In the genomic region with DNA sequence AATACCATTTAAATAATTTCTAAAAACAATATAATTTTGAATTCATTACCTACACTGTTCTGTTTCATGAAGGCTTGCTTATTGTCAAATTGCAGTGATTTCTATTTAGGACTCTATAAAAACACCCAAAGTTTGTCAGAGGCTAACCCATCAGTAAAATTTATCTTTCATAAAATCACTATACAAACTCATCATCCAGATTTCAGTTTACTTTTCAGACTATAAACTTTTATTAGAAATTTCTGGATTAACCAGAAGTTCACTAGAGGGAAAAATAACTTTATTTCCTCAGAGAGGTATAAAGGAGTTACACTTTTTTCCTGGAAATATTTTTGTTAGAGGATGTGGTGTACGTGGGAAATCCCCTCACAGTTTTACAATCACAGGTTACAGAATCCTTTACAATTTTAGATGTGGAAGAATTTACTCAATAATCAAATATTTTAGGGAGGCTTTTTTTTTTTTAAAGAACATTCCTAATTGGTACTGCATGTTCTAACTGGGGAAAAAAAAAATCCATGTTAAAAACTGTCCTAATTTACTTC, we compare ENCODE assay signal across 19 cellular contexts.
DNase-seq lines count a peak whose midpoint lies in the region; ATAC-seq and TF ChIP-seq lines count a peak whose summit lies in the region.
"Had no signal": no experiment of that assay in that cellular context is flagged by ENCODE, and none has a peak within 500 bp of the region (broad histone marks: within the 10 kb centered on the region; RNA-seq: fewer than 3 reads in every experiment).

No MANE protein-coding gene starts in this region.

- H3K9me3 Mint-ChIP-seq in CD8-positive, alpha-beta T cell = no peaks in the 10 kb centered on the region
- no peaks in the 10 kb centered on the region for H3K9me3 Mint-ChIP-seq in activated naive CD8-positive, alpha-beta T cell (ENCODE audit: low read depth)
- H3K9me3 Mint-ChIP-seq in naive thymus-derived CD8-positive, alpha-beta T cell = peaks cover 0 to 2% (median 0%) of the 10 kb centered on the region in 9 donors

- no peaks in the 10 kb centered on the region for H3K36me3 ChIP-seq in CD8-positive, alpha-beta T cell (ENCODE audit: insufficient read depth, low read length)
- H3K36me3 ChIP-seq in KMS-11 (ENCODE audit: insufficient read depth) = no peaks in the 10 kb centered on the region
- H3K36me3 ChIP-seq in mucosa of descending colon (ENCODE audit: low read depth) = no peaks in the 10 kb centered on the region
- H3K36me3 ChIP-seq: ovary had no signal

- DNase-seq in CD8-positive, alpha-beta T cell = no peak
- peak in 1 of 10 donors; percentile 11 for DNase-seq in naive thymus-derived CD8-positive, alpha-beta T cell
- DNase-seq in mucosa of descending colon = no peak
- no peak for DNase-seq in left ventricle myocardium superior
- DNase-seq in activated CD4-positive, alpha-beta T cell treated with anti-CD3 and anti-CD28 coated beads for 4 hours = no peak
- DNase-seq: anterior cingulate cortex; C1 segment of cervical spinal cord; cerebellar nuclear complex; IMR-90; left colon; NCI-H2081 treated with DMSO at 0.1 percent for 48 hours; NCI-H526; ovary; SK-N-SH; stimulated activated CD4-positive, alpha-beta T cell treated with anti-CD3 and anti-CD28 coated beads, Interleukin-4, amount 100 ng/mL, for 24 hours; stimulated activated CD8-positive, alpha-beta memory T cell treated with anti-CD3 and anti-CD28 coated beads, Interleukin-4, amount 100 ng/mL, for 48 hours; transverse colon had no signal

- H3K4me1 ChIP-seq in CD8-positive, alpha-beta T cell (ENCODE audit: insufficient read depth, low read length) = peaks cover 25% of the 10 kb centered on the region
- H3K4me1 ChIP-seq in KMS-11 (ENCODE audit: low read depth, poor library complexity, severe bottlenecking) (peaks cover 32% of the 10 kb centered on the region), mucosa of descending colon (ENCODE audit: low read depth) (no peaks in the 10 kb centered on the region)

- no peak for ATAC-seq in CD8-positive, alpha-beta T cell
- ATAC-seq in naive thymus-derived CD8-positive, alpha-beta T cell = no peak
- ATAC-seq in mucosa of descending colon = no peak
- ATAC-seq in left ventricle myocardium superior = no peak
- ATAC-seq: left colon had no signal

- H3K4me3 Mint-ChIP-seq in CD8-positive, alpha-beta T cell = peak overlapping the region; percentile 35
- peak overlapping the region; percentile 54 for H3K4me3 Mint-ChIP-seq in activated naive CD8-positive, alpha-beta T cell
- peak overlapping the region in 8 of 10 donors; percentile 25 to 65 (median 59) for H3K4me3 Mint-ChIP-seq in naive thymus-derived CD8-positive, alpha-beta T cell

- H2AFZ ChIP-seq in KMS-11 (ENCODE audit: low read depth) = no peak overlapping the region

- H3K27ac Mint-ChIP-seq in CD8-positive, alpha-beta T cell = no peak overlapping the region
- peak overlapping the region; percentile 81 for H3K27ac Mint-ChIP-seq in activated naive CD8-positive, alpha-beta T cell
- H3K27ac Mint-ChIP-seq in naive thymus-derived CD8-positive, alpha-beta T cell = peak overlapping the region in 8 of 10 donors; percentile 25 to 84 (median 52)

- intact Hi-C loops in CD8-positive, alpha-beta T cell (cut with DNase I, micrococcal nuclease) = no loop called here
- intact Hi-C loops in mucosa of descending colon (cut with DNase I, micrococcal nuclease) = no loop called here
- intact Hi-C loops in left ventricle myocardium superior (cut with micrococcal nuclease) = no loop called here

- no peaks in the 10 kb centered on the region for H4K20me1 ChIP-seq in KMS-11 (ENCODE audit: insufficient read depth)

- TF ChIP-seq CTCF in CD8-positive, alpha-beta T cell (IDR thresholded peaks at IDR 0.05) = no peak
- TF ChIP-seq CTCF in KMS-11 (conservative IDR thresholded peaks at IDR 0.05; ENCODE audit: low read depth, low read length) (no peak), mucosa of descending colon (IDR thresholded peaks at IDR 0.05) (no peak)

- no peaks in the 10 kb centered on the region for H3K27me3 Mint-ChIP-seq in CD8-positive, alpha-beta T cell (ENCODE audit: low read depth)
- H3K27me3 Mint-ChIP-seq in activated naive CD8-positive, alpha-beta T cell = no peaks in the 10 kb centered on the region
- H3K27me3 Mint-ChIP-seq in naive thymus-derived CD8-positive, alpha-beta T cell = no peaks in the 10 kb centered on the region

- no peak overlapping the region for H3K4me3 ChIP-seq in CD8-positive, alpha-beta T cell (ENCODE audit: low read depth, low read length)
- H3K4me3 ChIP-seq in KMS-11 (IDR thresholded peaks at IDR 0.05; ENCODE audit: insufficient read depth, low read depth, low read length) = no peak overlapping the region
- H3K4me3 ChIP-seq in mucosa of descending colon = no peak overlapping the region
- H3K4me3 ChIP-seq: ovary, transverse colon had no signal

- H3K9me3 ChIP-seq in CD8-positive, alpha-beta T cell (ENCODE audit: low read length) = no peaks in the 10 kb centered on the region
- no peaks in the 10 kb centered on the region for H3K9me3 ChIP-seq in mucosa of descending colon
- H3K9me3 ChIP-seq: ovary, SK-N-SH, transverse colon had no signal

- no peaks in the 10 kb centered on the region for H3K27me3 ChIP-seq in CD8-positive, alpha-beta T cell (ENCODE audit: insufficient read depth, low read length)
- no peaks in the 10 kb centered on the region for H3K27me3 ChIP-seq in KMS-11 (ENCODE audit: insufficient read depth, low read depth)
- H3K27me3 ChIP-seq: ovary, transverse colon had no signal

- H3K4me2 ChIP-seq in KMS-11 = peak overlapping the region; percentile 22; the same call in 1 of the 2 replicates
- H3K4me2 ChIP-seq: SK-N-SH had no signal

- H3K4me1 Mint-ChIP-seq in CD8-positive, alpha-beta T cell (ENCODE audit: low read depth) = peaks cover 31% of the 10 kb centered on the region
- H3K4me1 Mint-ChIP-seq in activated naive CD8-positive, alpha-beta T cell (ENCODE audit: low read depth) = peaks cover 53% of the 10 kb centered on the region
- H3K4me1 Mint-ChIP-seq in naive thymus-derived CD8-positive, alpha-beta T cell = peaks cover 15 to 35% (median 29%) of the 10 kb centered on the region in 4 donors

- CTCF ChIA-PET in CD8-positive, alpha-beta T cell (lab: Charles Lee) = no interaction called here

- H3K27ac ChIP-seq in CD8-positive, alpha-beta T cell (ENCODE audit: low read depth, low read length) = no peak overlapping the region
- H3K27ac ChIP-seq in KMS-11 = no peak overlapping the region
- H3K27ac ChIP-seq: ovary, transverse colon had no signal

- H3K79me2 ChIP-seq in KMS-11 (ENCODE audit: insufficient read depth, low read depth) = no peaks in the 10 kb centered on the region

- no peak overlapping the region for H3K9ac ChIP-seq in KMS-11
- H3K9ac ChIP-seq: SK-N-SH had no signal

- peaks cover 33% of the 10 kb centered on the region for H3K36me3 Mint-ChIP-seq in CD8-positive, alpha-beta T cell
- peaks cover 28% of the 10 kb centered on the region for H3K36me3 Mint-ChIP-seq in activated naive CD8-positive, alpha-beta T cell
- H3K36me3 Mint-ChIP-seq in naive thymus-derived CD8-positive, alpha-beta T cell = peaks cover 14 to 27% (median 21%) of the 10 kb centered on the region in 3 donors

- POLR2A ChIA-PET in CD8-positive, alpha-beta T cell (lab: Charles Lee) = interaction anchor here (0.6 kb wide), 1 partner anchor 1493 kb away, joined by 4 read pairs; no protein-coding TSS in a partner anchor
- POLR2A ChIA-PET in naive thymus-derived CD8-positive, alpha-beta T cell (lab: Charles Lee) = no interaction called here
